Comparison of ENCODE assay signal across 9 cellular contexts in the genomic region with DNA sequence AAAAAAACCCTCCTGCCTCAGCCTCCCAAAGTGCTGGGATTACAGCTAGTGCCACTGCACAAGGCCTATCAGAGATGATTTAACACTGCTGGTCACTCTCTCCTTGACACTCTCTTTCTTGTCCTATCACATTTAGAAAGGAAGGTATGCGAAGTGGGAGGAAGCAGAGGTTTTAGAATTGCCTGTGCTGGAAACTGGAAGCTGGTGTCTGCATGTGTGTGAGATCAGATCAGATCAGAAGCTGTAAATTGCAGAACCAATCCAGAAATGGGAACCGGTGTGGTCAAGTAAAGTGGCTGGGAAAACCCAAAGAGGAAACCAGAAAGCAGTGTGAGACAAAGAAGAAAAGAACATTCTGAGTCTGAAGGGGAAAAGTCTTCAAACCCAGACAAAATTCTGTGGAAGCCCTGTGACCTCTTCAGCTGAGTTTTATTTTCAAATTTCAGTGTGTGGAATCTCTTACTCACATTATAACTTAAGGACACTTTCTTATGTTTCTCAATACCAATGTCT. TPM values are rescaled to one million over a fixed set of nuclear protein-coding genes. Genes with fewer than 3 reads are reported as not detected.
A peak's percentile ranks its signal among the peaks of the same experiment; 100 is the strongest.
DNase-seq lines count a peak whose midpoint lies in the region; ATAC-seq, FAIRE-seq and TF ChIP-seq lines count a peak whose summit lies in the region.
"Had no signal": no experiment of that assay in that cellular context is flagged by ENCODE, and none has a peak within 500 bp of the region (broad histone marks: within the 10 kb centered on the region; RNA-seq: fewer than 3 reads in every experiment).

No MANE protein-coding gene starts in this region.

- no peaks in the 10 kb centered on the region for H3K4me1 ChIP-seq in aorta (ENCODE audit: control insufficient read depth in 1 of 2, insufficient read depth in 2 of 2, low read length in 2 of 2)

- no peak overlapping the region for H3K4me3 ChIP-seq in aorta (ENCODE audit: low read length in 2 of 2)

- 83 to 87% methylated on average over 2 of the region's 2 CpGs for WGBS in aorta, 2 donors

- intact Hi-C loops in aorta (cut with DNase I), result no loop called here

- ATAC-seq in HG03460 (IDR thresholded peaks at IDR 0.05; ENCODE audit: unreplicated experiment), result peak; percentile 85
- no peak for ATAC-seq in aorta (ENCODE audit: low FRiP score)
- no peak for ATAC-seq in naive thymus-derived CD8-positive, alpha-beta T cell

- H3K36me3 ChIP-seq in aorta (ENCODE audit: control insufficient read depth in 1 of 2, insufficient read depth in 2 of 2, low read length in 1 of 2), result no peaks in the 10 kb centered on the region

- no peak overlapping the region for H3K4me3 Mint-ChIP-seq in naive thymus-derived CD8-positive, alpha-beta T cell

- peaks cover 0 to 10% (median 6%) of the 10 kb centered on the region in 4 donors for H3K4me1 Mint-ChIP-seq in naive thymus-derived CD8-positive, alpha-beta T cell

- DNase-seq in GM12891 (ENCODE audit: insufficient read length, low spot score) (peak; percentile 32), GM20000 (ENCODE audit: low spot score) (peak; percentile 53), amniotic epithelial cell (ENCODE audit: low read depth) (peak; percentile 8), aorta (no peak), HT-29 (ENCODE audit: low spot score) (no peak), dedifferentiated amniotic fluid mesenchymal stem cell (ENCODE audit: extremely low spot score) (no peak)
- DNase-seq in naive thymus-derived CD8-positive, alpha-beta T cell, result no peak

- no peaks in the 10 kb centered on the region for H3K27me3 ChIP-seq in aorta (ENCODE audit: control insufficient read depth in 1 of 2, insufficient read depth in 2 of 2, low read length in 1 of 2)

- no peaks in the 10 kb centered on the region for H3K36me3 Mint-ChIP-seq in naive thymus-derived CD8-positive, alpha-beta T cell

- TF ChIP-seq CTCF in GM20000 (IDR thresholded peaks at IDR 0.05; ENCODE audit: extremely low read depth, missing control alignments), result no peak

- FAIRE-seq in GM12891 (lab: Jason Lieb, UNC), result peak; percentile 69
- FAIRE-seq: keratinocyte had no signal

- H3K27ac Mint-ChIP-seq in naive thymus-derived CD8-positive, alpha-beta T cell, result peak overlapping the region in 1 of 10 donors; percentile 1

- no peak overlapping the region for H3K27ac ChIP-seq in aorta (ENCODE audit: low read depth in 1 of 2, low read length in 2 of 2)

- H3K9me3 Mint-ChIP-seq in naive thymus-derived CD8-positive, alpha-beta T cell, result peaks cover 0 to 2% (median 0%) of the 10 kb centered on the region in 9 donors

- POLR2A ChIA-PET in naive thymus-derived CD8-positive, alpha-beta T cell (lab: Charles Lee), result no interaction called here

- peaks cover 1% of the 10 kb centered on the region for H3K9me3 ChIP-seq in aorta (ENCODE audit: control insufficient read depth, low read length)

- TF ChIP-seq POLR2A in GM12891 (IDR thresholded peaks at IDR 0.05; ENCODE audit: low read depth, low read length), result no peak

- peaks cover 13 to 28% (median 14%) of the 10 kb centered on the region in 5 donors for H3K27me3 Mint-ChIP-seq in naive thymus-derived CD8-positive, alpha-beta T cell

TF ChIP-seq in GM12891, 5 proteins besides CTCF, POLR2A, EP300 and RAD21:
- no peak for TF ChIP-seq TAF1 (IDR thresholded peaks at IDR 0.05; ENCODE audit: low read depth, low read length)
- no peak for TF ChIP-seq PAX5 (IDR thresholded peaks at IDR 0.05; ENCODE audit: insufficient read depth, low read length, severe bottlenecking)
- TF ChIP-seq POLR2AphosphoS5 (IDR thresholded peaks at IDR 0.05; ENCODE audit: low read depth, low read length), result no peak
- TF ChIP-seq SPI1 (IDR thresholded peaks at IDR 0.05; ENCODE audit: low read depth, low read length), result peak; percentile 85
- 0 out of 2 replicates have a peak, but pooled peaks have one; percentile 24 for TF ChIP-seq POU2F2 (IDR thresholded peaks at IDR 0.05; ENCODE audit: low read depth, low read length)
TF ChIP-seq in GM12891: peak in this region for 2.

RNA-seq across cellular contexts. Expression of gene EFHB, which starts 2.8 kb away (rescaled TPM):
- 0.32 TPM for polyA plus RNA-seq in GM12891 (2012; ENCODE audit: low read depth, missing spikeins)
- 1 to 10 TPM in 1 of 2 donors, under 1 TPM in 1; 0.81 to 3.0 TPM for total RNA-seq in aorta
- polyA plus RNA-seq in aorta, result 1 to 10 TPM in 1 of 2 donors, not detected in 1; 1.1 TPM
- total RNA-seq in naive thymus-derived CD8-positive, alpha-beta T cell, result 1 to 10 TPM in 1 of 2 experiments, under 1 TPM in 1; 0.78 to 3.2 TPM
- polyA plus RNA-seq in naive thymus-derived CD8-positive, alpha-beta T cell, result 1 to 10 TPM in 1 of 3 donors, under 1 TPM in 2; 0.14 to 1.5 (median 0.61) TPM
- not detected in 2 replicates for total RNA-seq in HT-29 (2014; rRNA removed; shearing (Covaris generic))

RNA-seq across cellular contexts. Expression of gene RAB5A, which starts 15.7 kb away (rescaled TPM):
- polyA plus RNA-seq in GM12891 (2012; ENCODE audit: low read depth, missing spikeins), result 21.1 TPM
- total RNA-seq in aorta, result 10 to 100 TPM; 75.9 to 80.3 TPM
- 10 to 100 TPM; 43.8 to 49.2 TPM for polyA plus RNA-seq in aorta
- total RNA-seq in naive thymus-derived CD8-positive, alpha-beta T cell, result 10 to 100 TPM; 73.1 to 79.4 TPM
- 10 to 100 TPM; 23.9 to 31.2 (median 27.5) TPM for polyA plus RNA-seq in naive thymus-derived CD8-positive, alpha-beta T cell
- total RNA-seq in HT-29 (2014; rRNA removed; shearing (Covaris generic)), result 25.7 and 29.7 TPM in 2 replicates

Comparison
In these comparisons a context has a peak if more than half of its experiments do, and no peak if none do; other contexts are left out.
1. DNase-seq: peak in GM12891 (single experiment), GM20000 (single experiment) and amniotic epithelial cell (single experiment); none in aorta (0 of 2), naive thymus-derived CD8-positive, alpha-beta T cell (0 of 10), HT-29 (single experiment) and dedifferentiated amniotic fluid mesenchymal stem cell (single experiment).